8 cellular contexts compared by ENCODE assay signal in the genomic region with DNA sequence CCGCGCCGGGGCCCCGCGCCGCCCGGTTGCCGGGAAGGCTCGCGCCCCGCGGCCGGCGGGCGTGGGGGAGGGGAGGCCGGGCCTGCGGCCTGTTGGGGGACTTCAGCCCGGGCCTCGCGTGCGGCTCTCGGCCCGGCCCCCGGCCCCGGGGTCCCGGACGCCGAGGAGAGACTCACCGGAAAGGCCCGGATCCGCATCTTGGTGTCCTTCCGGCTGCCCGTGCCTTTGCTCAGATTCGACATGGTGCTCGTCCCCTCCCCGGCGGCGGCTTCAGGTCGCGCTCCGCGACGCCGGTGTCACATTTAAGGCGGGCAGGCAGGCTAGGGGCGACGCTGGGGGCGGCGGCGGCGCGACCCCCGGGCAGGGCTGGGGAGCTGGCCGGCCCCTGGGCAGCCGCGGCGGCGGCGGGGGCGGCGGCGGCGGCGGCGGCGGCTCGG. TPM values are rescaled to one million over a fixed set of nuclear protein-coding genes. Genes with fewer than 3 reads are reported as not detected.
DNase-seq lines count a peak whose midpoint lies in the region; ATAC-seq, FAIRE-seq and TF ChIP-seq lines count a peak whose summit lies in the region.

No MANE protein-coding gene starts in this region.

- peaks cover 50% of the 10 kb centered on the region for H3K79me2 ChIP-seq in astrocyte (ENCODE audit: insufficient read depth, low read length)

- H3K36me3 Mint-ChIP-seq in T-helper 2 cell treated with Interferon-gamma antibody and Interleukin-4, amounts not matched to agents 5 μg/mL and 100 μg/mL, for 36 hours (ENCODE audit: low read depth), result peaks cover 21% of the 10 kb centered on the region
- H3K36me3 Mint-ChIP-seq in astrocyte (ENCODE audit: low read depth, unreplicated experiment), result no peaks in the 10 kb centered on the region

- no peak for TF ChIP-seq CTCF in astrocyte (IDR thresholded peaks at IDR 0.05; ENCODE audit: insufficient read depth, low read depth, low read length)

- ATAC-seq in GM19395 (IDR thresholded peaks at IDR 0.05; ENCODE audit: unreplicated experiment) (peak; percentile 38), HG03457 (IDR thresholded peaks at IDR 0.05; ENCODE audit: unreplicated experiment) (peak; percentile 24)

- no peak for FAIRE-seq in astrocyte (lab: Jason Lieb, UNC)

- no peaks in the 10 kb centered on the region for H3K9me3 Mint-ChIP-seq in T-helper 2 cell treated with Interferon-gamma antibody and Interleukin-4, amounts not matched to agents 5 μg/mL and 100 μg/mL, for 36 hours
- no peaks in the 10 kb centered on the region for H3K9me3 Mint-ChIP-seq in astrocyte (ENCODE audit: unreplicated experiment)

- H3K4me3 ChIP-seq in astrocyte (ENCODE audit: insufficient read depth, low read depth, low read length), result peak overlapping the region; percentile 71
- H3K4me3 ChIP-seq in iPS-18c (ENCODE audit: insufficient read depth, low read depth, low read length), result peak overlapping the region; percentile 62; the same call in 1 of the 2 replicates

- H3K4me2 ChIP-seq in astrocyte (ENCODE audit: low read length), result peak overlapping the region; percentile 96

- H3K4me1 ChIP-seq in astrocyte (ENCODE audit: insufficient read depth, low read length), result peaks cover 9% of the 10 kb centered on the region

- no peaks in the 10 kb centered on the region for H3K27me3 ChIP-seq in astrocyte (ENCODE audit: insufficient read depth, low read length)

- peaks cover 46% of the 10 kb centered on the region for H4K20me1 ChIP-seq in astrocyte (ENCODE audit: insufficient read depth, low read length)

- peak overlapping the region; percentile 95 for H3K9ac ChIP-seq in astrocyte (ENCODE audit: low read length)

- no peaks in the 10 kb centered on the region for H3K27me3 Mint-ChIP-seq in T-helper 2 cell treated with Interferon-gamma antibody and Interleukin-4, amounts not matched to agents 5 μg/mL and 100 μg/mL, for 36 hours (ENCODE audit: low read depth)
- no peaks in the 10 kb centered on the region for H3K27me3 Mint-ChIP-seq in astrocyte (ENCODE audit: low read depth, unreplicated experiment)

- peak overlapping the region; percentile 80 for H3K4me3 Mint-ChIP-seq in T-helper 2 cell treated with Interferon-gamma antibody and Interleukin-4, amounts not matched to agents 5 μg/mL and 100 μg/mL, for 36 hours
- H3K4me3 Mint-ChIP-seq in astrocyte (ENCODE audit: unreplicated experiment), result peak overlapping the region; percentile 78

- H3K27ac Mint-ChIP-seq in T-helper 2 cell treated with Interferon-gamma antibody and Interleukin-4, amounts not matched to agents 5 μg/mL and 100 μg/mL, for 36 hours, result peak overlapping the region; percentile 92
- H3K27ac Mint-ChIP-seq in astrocyte (ENCODE audit: unreplicated experiment), result no peak overlapping the region

- peak overlapping the region; percentile 89 for H3K27ac ChIP-seq in astrocyte (ENCODE audit: low read depth, low read length)

- H3K9me3 ChIP-seq in astrocyte (ENCODE audit: insufficient read depth, low read depth, low read length) (no peaks in the 10 kb centered on the region), iPS-18c (ENCODE audit: control insufficient read depth, insufficient read depth, low read length) (no peaks in the 10 kb centered on the region)

- H3K4me1 Mint-ChIP-seq in T-helper 2 cell treated with Interferon-gamma antibody and Interleukin-4, amounts not matched to agents 5 μg/mL and 100 μg/mL, for 36 hours (ENCODE audit: low read depth), result peaks cover 31% of the 10 kb centered on the region
- peaks cover 15% of the 10 kb centered on the region for H3K4me1 Mint-ChIP-seq in astrocyte (ENCODE audit: low read depth, unreplicated experiment)

- peak overlapping the region; percentile 50 for H2AFZ ChIP-seq in astrocyte (ENCODE audit: low read depth, low read length)

- DNase-seq in COR-L47 (lab: John Stamatoyannopoulos, UW) (peak; percentile 21), astrocyte (ENCODE audit: low read depth) (no peak), DMS153 (lab: John Stamatoyannopoulos, UW) (no peak)
- DNase-seq in T-helper 2 cell treated with Interferon-gamma antibody and Interleukin-4, amounts not matched to agents 5 μg/mL and 100 μg/mL, for 36 hours (ENCODE audit: low spot score), result peak; percentile 66
- DNase-seq in stimulated activated CD4-positive, alpha-beta T cell treated with anti-CD3 and anti-CD28 coated beads, Interleukin-12 subunit alpha, Interleukin-12 subunit beta, amount 100 ng/mL, for 24 hours (ENCODE audit: low read depth in 2 of 2), result peak; percentile 44 to 45

- no peaks in the 10 kb centered on the region for H3K36me3 ChIP-seq in astrocyte (ENCODE audit: insufficient read depth, low read length)

RNA-seq across cellular contexts. Expression of a gene that starts 0.4 kb away (rescaled TPM):
- total RNA-seq in astrocyte, result 78.2 and 95.5 TPM in 2 replicates

Comparison
In these comparisons a context has a peak if more than half of its experiments do, and no peak if none do; other contexts are left out.
1. DNase-seq: peak in COR-L47 (single experiment), T-helper 2 cell treated with Interferon-gamma antibody and Interleukin-4, amounts not matched to agents 5 μg/mL and 100 μg/mL, for 36 hours (single experiment) and stimulated activated CD4-positive, alpha-beta T cell treated with anti-CD3 and anti-CD28 coated beads, Interleukin-12 subunit alpha, Interleukin-12 subunit beta, amount 100 ng/mL, for 24 hours (2 of 2); none in astrocyte (single experiment) and DMS153 (single experiment).